In genomic region chr7:55774327-55775050, GRCh38 we compare ENCODE assay signal across 9 cellular contexts.
DNase-seq lines count a peak whose midpoint lies in the region; ATAC-seq and TF ChIP-seq lines count a peak whose summit lies in the region.
"Had no signal": no experiment of that assay in that cellular context is flagged by ENCODE, and none has a peak within 500 bp of the region (broad histone marks: within the 10 kb centered on the region; RNA-seq: fewer than 3 reads in every experiment).

No MANE protein-coding gene starts in this region.

- DNase-seq in NCI-H1105 (lab: John Stamatoyannopoulos, UW) (peak; percentile 89), PC-3 (peak; percentile 13), globus pallidus (ENCODE audit: low spot score) (peak; percentile 52), superior temporal gyrus (ENCODE audit: extremely low spot score) (peak; percentile 71), smooth muscle cell (lab: John Stamatoyannopoulos, UW; ENCODE audit: unreplicated experiment) (no peak), esophagus muscularis mucosa (ENCODE audit: extremely low spot score) (no peak)

- H3K4me3 ChIP-seq in PC-3 (ENCODE audit: low read length): peak overlapping the region; percentile 35; the same call in 1 of the 2 replicates
- no peak overlapping the region for H3K4me3 ChIP-seq in smooth muscle cell
- no peak overlapping the region for H3K4me3 ChIP-seq in gastroesophageal sphincter
- no peak overlapping the region for H3K4me3 ChIP-seq in esophagus muscularis mucosa

- H2AFZ ChIP-seq in PC-3 (ENCODE audit: low read length): peak overlapping the region; percentile 50; the same call in 1 of the 2 replicates
- no peak overlapping the region for H2AFZ ChIP-seq in smooth muscle cell (ENCODE audit: low read depth)

- no peaks in the 10 kb centered on the region for H3K9me2 ChIP-seq in PC-3 (replicated peaks; ENCODE audit: low read length)

- H3K4me2 ChIP-seq in PC-3 (ENCODE audit: low read length) (peak overlapping the region; percentile 56), smooth muscle cell (no peak overlapping the region)

- H3K27me3 ChIP-seq in PC-3 (ENCODE audit: low read length) (no peaks in the 10 kb centered on the region), smooth muscle cell (ENCODE audit: low read depth) (no peaks in the 10 kb centered on the region), gastroesophageal sphincter (no peaks in the 10 kb centered on the region), esophagus muscularis mucosa (no peaks in the 10 kb centered on the region)

- POLR2A ChIA-PET in PC-3 (lab: Charles Lee; ENCODE audit: unreplicated experiment): no interaction called here

- TF ChIP-seq POLR2A in gastroesophageal sphincter (IDR thresholded peaks at IDR 0.05) (no peak), esophagus muscularis mucosa (IDR thresholded peaks at IDR 0.05; ENCODE audit: low read depth) (no peak)

- intact Hi-C loops in PC-3 (cut with micrococcal nuclease): no loop called here
- intact Hi-C loops in esophagus muscularis mucosa (cut with DNase I): no loop called here

- ATAC-seq in PC-3: peak; percentile 85
- no peak for ATAC-seq in gastroesophageal sphincter
- ATAC-seq in HG03139 (IDR thresholded peaks at IDR 0.05; ENCODE audit: unreplicated experiment): no peak
- ATAC-seq: WTC11 had no signal

- whole genome bisulfite sequencing in smooth muscle cell (ENCODE audit: low lambda C conversion rate): 79% methylated on average over 14 of the region's 14 CpGs
- 39 to 55% methylated on average over 7 to 11 of the region's 14 CpGs for WGBS in gastroesophageal sphincter (ENCODE audit: low coverage in 1 of 2), 2 donors
- 57% methylated on average over 14 of the region's 14 CpGs for WGBS in esophagus muscularis mucosa

- TF ChIP-seq CTCF in PC-3 (conservative IDR thresholded peaks at IDR 0.05; ENCODE audit: low read depth, low read length) (no peak), smooth muscle cell (IDR thresholded peaks at IDR 0.05; ENCODE audit: borderline replicate concordance, insufficient read depth, poor library complexity, severe bottlenecking) (no peak), gastroesophageal sphincter (IDR thresholded peaks at IDR 0.05) (no peak), esophagus muscularis mucosa (IDR thresholded peaks at IDR 0.05) (no peak)

- no TSS peak for BruUV-seq in PC-3 (replicated peaks; lab: Mats Ljungman, UMichigan)

- H3K9me3 ChIP-seq in PC-3 (ENCODE audit: low read length): no peaks in the 10 kb centered on the region
- H3K9me3 ChIP-seq in smooth muscle cell (replicated peaks; ENCODE audit: low read depth): no peaks in the 10 kb centered on the region
- no peaks in the 10 kb centered on the region for H3K9me3 ChIP-seq in gastroesophageal sphincter
- H3K9me3 ChIP-seq in esophagus muscularis mucosa: no peaks in the 10 kb centered on the region

- H3K9ac ChIP-seq in PC-3 (ENCODE audit: low read length) (no peak overlapping the region), smooth muscle cell (ENCODE audit: low read depth) (no peak overlapping the region)

- no peak for TF ChIP-seq EP300 in gastroesophageal sphincter (IDR thresholded peaks at IDR 0.05)
- TF ChIP-seq EP300 in esophagus muscularis mucosa (IDR thresholded peaks at IDR 0.05): no peak

- no peaks in the 10 kb centered on the region for H4K20me1 ChIP-seq in PC-3 (ENCODE audit: low read length)
- H4K20me1 ChIP-seq in smooth muscle cell (ENCODE audit: low read depth): no peaks in the 10 kb centered on the region

- H3F3A ChIP-seq in PC-3 (ENCODE audit: low read length, unreplicated experiment) (no peaks in the 10 kb centered on the region), smooth muscle cell (ENCODE audit: low read depth) (no peaks in the 10 kb centered on the region)

- CTCF ChIA-PET in PC-3 (lab: Charles Lee): no interaction called here

- H3K4me1 ChIP-seq in PC-3 (ENCODE audit: insufficient read depth, low read length): 0 out of 2 replicates have a peak, but pooled peaks cover 4% of the 10 kb centered on the region
- H3K4me1 ChIP-seq in smooth muscle cell (ENCODE audit: low read depth): no peaks in the 10 kb centered on the region
- no peaks in the 10 kb centered on the region for H3K4me1 ChIP-seq in gastroesophageal sphincter
- no peaks in the 10 kb centered on the region for H3K4me1 ChIP-seq in esophagus muscularis mucosa

- no peaks in the 10 kb centered on the region for H3K79me2 ChIP-seq in PC-3 (ENCODE audit: low read length)
- no peaks in the 10 kb centered on the region for H3K79me2 ChIP-seq in smooth muscle cell (ENCODE audit: low read depth)

- no peaks in the 10 kb centered on the region for H3K36me3 ChIP-seq in PC-3 (ENCODE audit: low read depth, low read length)
- H3K36me3 ChIP-seq in smooth muscle cell (ENCODE audit: low read depth): no peaks in the 10 kb centered on the region
- no peaks in the 10 kb centered on the region for H3K36me3 ChIP-seq in gastroesophageal sphincter
- no peaks in the 10 kb centered on the region for H3K36me3 ChIP-seq in esophagus muscularis mucosa

- H3K27ac ChIP-seq in PC-3 (ENCODE audit: low read length) (no peak overlapping the region), smooth muscle cell (ENCODE audit: low read depth) (no peak overlapping the region), gastroesophageal sphincter (no peak overlapping the region), esophagus muscularis mucosa (replicated peaks in 1 of 4) (no peak overlapping the region)

Comparison
In these comparisons a context has a peak if more than half of its experiments do, and no peak if none do; other contexts are left out.
1. DNase-seq: peak in NCI-H1105 (single experiment), PC-3 (single experiment), globus pallidus (single experiment) and superior temporal gyrus (single experiment); none in smooth muscle cell (single experiment) and esophagus muscularis mucosa (single experiment).